In genomic region chr4:27084685-27085356, GRCh38 we compare ENCODE assay signal across 8 cellular contexts.
DNase-seq lines count a peak whose midpoint lies in the region; ATAC-seq, FAIRE-seq and TF ChIP-seq lines count a peak whose summit lies in the region.

No MANE protein-coding gene starts in this region.

- H3K4me1 ChIP-seq in A549, result no peaks in the 10 kb centered on the region
- H3K4me1 ChIP-seq in GM23248 (ENCODE audit: insufficient read depth), result peaks cover 6% of the 10 kb centered on the region; the same call in 1 of the 2 replicates
- peaks cover 17 to 26% of the 10 kb centered on the region in 2 experiments for H3K4me1 ChIP-seq in trophoblast cell (ENCODE audit: control insufficient read depth in 1 of 2, insufficient read depth in 2 of 2, low read length in 2 of 2)

- no peak overlapping the region for H3K4ac ChIP-seq in trophoblast cell (ENCODE audit: low read depth, low read length)

- POLR2A ChIA-PET in A549 (lab: Yijun Ruan, JAX), result no interaction called here

- H3K4me3 ChIP-seq in A549 (peak overlapping the region; percentile 23; the same call in 1 of the 3 replicates), GM23248 (peak overlapping the region; percentile 33; the same call in 1 of the 2 replicates), trophoblast cell (ENCODE audit: low read depth, low read length) (peak overlapping the region; percentile 47)

- H3K79me2 ChIP-seq in GM23248 (ENCODE audit: insufficient read depth) (no peaks in the 10 kb centered on the region), trophoblast cell (ENCODE audit: control insufficient read depth, insufficient read depth, low read length, poor library complexity) (no peaks in the 10 kb centered on the region)

- H3K4me2 ChIP-seq in A549 (peak overlapping the region; percentile 68), GM23248 (ENCODE audit: unreplicated experiment) (peak overlapping the region; percentile 28), trophoblast cell (ENCODE audit: low read length) (peak overlapping the region; percentile 69)

- H4K20me1 ChIP-seq in GM23248 (ENCODE audit: insufficient read depth), result no peaks in the 10 kb centered on the region

- no peak overlapping the region for H2BK12ac ChIP-seq in trophoblast cell (ENCODE audit: low read length)

- no peak for FAIRE-seq in A549 (lab: Jason Lieb, UNC)

- TF ChIP-seq EP300 in A549 (IDR thresholded peaks at IDR 0.05), result no peak

- no peak for TF ChIP-seq RAD21 in A549 (conservative IDR thresholded peaks at IDR 0.05 in 1 of 2, IDR thresholded peaks at IDR 0.05 in 1 of 2)

- no peak for TF ChIP-seq CTCF in A549 (IDR thresholded peaks at IDR 0.05)
- TF ChIP-seq CTCF in GM20000 (IDR thresholded peaks at IDR 0.05; ENCODE audit: extremely low read depth, missing control alignments), result no peak

- H2BK120ac ChIP-seq in trophoblast cell (ENCODE audit: insufficient read depth, low read length, poor library complexity), result no peak overlapping the region

- no peak overlapping the region for H4K8ac ChIP-seq in trophoblast cell (ENCODE audit: low read depth, low read length)

- H3K27ac ChIP-seq in A549 (no peak overlapping the region), GM23248 (no peak overlapping the region), trophoblast cell (ENCODE audit: low read depth, low read length) (no peak overlapping the region)

- TF ChIP-seq POLR2A in A549 (IDR thresholded peaks at IDR 0.05; ENCODE audit: low read length), result no peak

- no peaks in the 10 kb centered on the region for H3F3A ChIP-seq in GM23248 (ENCODE audit: insufficient read depth)

- H2AFZ ChIP-seq in GM23248 (peak overlapping the region; percentile 30; the same call in 1 of the 2 replicates), trophoblast cell (ENCODE audit: insufficient read depth, low read length, poor library complexity) (no peak overlapping the region)

- no peak overlapping the region for H3K9ac ChIP-seq in GM23248
- no peak overlapping the region for H3K9ac ChIP-seq in trophoblast cell (ENCODE audit: low read length)

- H3K79me1 ChIP-seq in trophoblast cell (ENCODE audit: low read length), result peaks cover 12% of the 10 kb centered on the region

- no peak overlapping the region for H3K23ac ChIP-seq in trophoblast cell (ENCODE audit: low read length)

- CTCF ChIA-PET in A549 (lab: Yijun Ruan, JAX), result interaction anchor here (0.7 kb wide), 1 partner anchor 26 kb away, joined by 3 read pairs; no protein-coding TSS in a partner anchor

- ATAC-seq in A549 (no peak), GM19395 (IDR thresholded peaks at IDR 0.05; ENCODE audit: unreplicated experiment) (no peak), HG02970 (IDR thresholded peaks at IDR 0.05; ENCODE audit: low FRiP score, unreplicated experiment) (no peak)

- 11% methylated on average over 33 of the region's 33 CpGs for WGBS in A549 (ENCODE audit: missing lambda C conversion rate)
- 4 to 6% methylated on average over 33 of the region's 33 CpGs for WGBS in GM23248 (ENCODE audit: low coverage in 1 of 2, low lambda C conversion rate in 2 of 2, missing lambda C conversion rate in 2 of 2), 2 experiments
- WGBS in trophoblast cell (ENCODE audit: extremely low coverage, insufficient coverage, insufficient read length), result no CpG with 5 or more reads among the region's 33 CpGs

- DNase-seq in A549 (ENCODE audit: low read depth in 1 of 2, low spot score in 1 of 2) (peak in 1 of 2 experiments; percentile 7), GM23248 (peak; percentile 26), globus pallidus (ENCODE audit: low spot score) (peak; percentile 54), trophoblast cell (peak in 1 of 2 donors; percentile 33), GM20000 (ENCODE audit: low spot score) (no peak)
- peak; percentile 3 for DNase-seq in activated CD4-positive, alpha-beta T cell treated with anti-CD3 and anti-CD28 coated beads, Interleukin-2, amount 50 U/mL, for 1 hour

- H2BK5ac ChIP-seq in trophoblast cell (ENCODE audit: low read depth, low read length, poor library complexity), result no peak overlapping the region

- in situ Hi-C loops in GM23248 (cut with MboI), result no loop called here

- no peak overlapping the region for H3K18ac ChIP-seq in trophoblast cell (ENCODE audit: low read length)

- H3K9me2 ChIP-seq in GM23248 (ENCODE audit: insufficient read depth), result no peaks in the 10 kb centered on the region

- H3K27me3 ChIP-seq in GM23248 (replicated peaks; ENCODE audit: insufficient read depth) (peaks cover 37% of the 10 kb centered on the region), trophoblast cell (ENCODE audit: insufficient read depth, low read length) (no peaks in the 10 kb centered on the region)

- H4K12ac ChIP-seq in trophoblast cell (ENCODE audit: low read depth, low read length), result no peak overlapping the region

- H3K36me3 ChIP-seq in GM23248 (ENCODE audit: low read depth) (no peaks in the 10 kb centered on the region), trophoblast cell (ENCODE audit: control insufficient read depth in 1 of 2, insufficient read depth in 2 of 2, low read length in 2 of 2) (no peaks in the 10 kb centered on the region)

- H4K91ac ChIP-seq in trophoblast cell (ENCODE audit: low read depth, low read length), result no peak overlapping the region

- H3K9me3 ChIP-seq in A549 (no peaks in the 10 kb centered on the region), GM23248 (ENCODE audit: low read depth) (no peaks in the 10 kb centered on the region), trophoblast cell (ENCODE audit: insufficient read depth, low read depth, low read length) (no peaks in the 10 kb centered on the region)

- no peak overlapping the region for H3K14ac ChIP-seq in trophoblast cell (ENCODE audit: low read length)

- H2AK5ac ChIP-seq in trophoblast cell (ENCODE audit: low read length), result no peak overlapping the region

TF ChIP-seq in A549, 52 proteins besides CTCF, POLR2A, EP300 and RAD21:
- no peak for TF ChIP-seq HEYL (CRISPR knock-in tag; IDR thresholded peaks at IDR 0.05)
- no peak for TF ChIP-seq ZSCAN20 (CRISPR knock-in tag; IDR thresholded peaks at IDR 0.05)
- TF ChIP-seq KDM1A (IDR thresholded peaks at IDR 0.05; ENCODE audit: low read depth), result no peak
- TF ChIP-seq USF2 (IDR thresholded peaks at IDR 0.05), result 0 out of 2 replicates have a peak, but pooled peaks have one; percentile 28
- TF ChIP-seq HOXA7 (CRISPR knock-in tag; IDR thresholded peaks at IDR 0.05), result no peak
- no peak for TF ChIP-seq HOXB13 (CRISPR knock-in tag; IDR thresholded peaks at IDR 0.05; ENCODE audit: low read depth)
